Comparison of ENCODE assay signal across 16 cellular contexts in genomic region chr6:26051683-26052310, GRCh38.
"Had no signal": no experiment of that assay in that cellular context is flagged by ENCODE, and none has a peak within 500 bp of the region (broad histone marks: within the 10 kb centered on the region; RNA-seq: fewer than 3 reads in every experiment).

No MANE protein-coding gene starts in this region.

- H3K4me3 Mint-ChIP-seq: T-helper 17 cell had no signal

- H3K36me3 ChIP-seq: gastrocnemius medialis, heart right ventricle, neutrophil, tibial nerve, vagina had no signal

- H3K27me3 ChIP-seq: gastrocnemius medialis, heart right ventricle, neutrophil, tibial nerve, vagina had no signal

- H3K9me3 ChIP-seq: gastrocnemius medialis, heart right ventricle, mucosa of descending colon, neutrophil, tibial nerve, vagina had no signal

- H3K4me3 ChIP-seq: gastrocnemius medialis, heart right ventricle, mucosa of descending colon, tibial nerve, vagina had no signal

- H3K9me3 Mint-ChIP-seq: activated naive CD4-positive, alpha-beta T cell treated with anti-CD3 and anti-CD28 coated beads, Interleukin-2, amount 50 U/mL, for 72 hours; activated T-helper 2 cell treated with anti-CD3 and anti-CD28 coated beads, Interferon-gamma antibody, Interleukin-2, Interleukin-4, amounts not matched to agents 10 μg/mL and 5 μg/mL and 100 μg/mL, durations not matched to agents 14 hours and 24 hours and 36 hours had no signal

- DNase-seq: activated CD4-positive, alpha-beta T cell treated with anti-CD3 and anti-CD28 coated beads, Interleukin-2, amount 50 U/mL, for 1 hour; activated CD4-positive, CD25-positive, alpha-beta regulatory T cell; activated T-cell treated with anti-CD3 and anti-CD28 coated beads for 4 hours; caudate nucleus; erythroblast; gastrocnemius medialis; heart right ventricle; naive thymus-derived CD4-positive, alpha-beta T cell; stimulated activated naive CD4-positive, alpha-beta T cell; T-helper 17 cell had no signal

- H3K27ac ChIP-seq: gastrocnemius medialis, heart right ventricle, neutrophil, tibial nerve, vagina had no signal

- H3K27me3 Mint-ChIP-seq: T-helper 17 cell had no signal

- H3K27ac Mint-ChIP-seq: activated naive CD4-positive, alpha-beta T cell treated with anti-CD3 and anti-CD28 coated beads, Interleukin-2, amount 50 U/mL, for 72 hours; activated T-helper 2 cell treated with anti-CD3 and anti-CD28 coated beads, Interferon-gamma antibody, Interleukin-2, Interleukin-4, amounts not matched to agents 10 μg/mL and 5 μg/mL and 100 μg/mL, durations not matched to agents 14 hours and 24 hours and 36 hours; T-helper 17 cell had no signal
